21 cellular contexts compared by ENCODE assay signal in genomic region chrX:82163701-82164100, GRCh38.
DNase-seq lines count a peak whose midpoint lies in the region; ATAC-seq and TF ChIP-seq lines count a peak whose summit lies in the region.
"Had no signal": no experiment of that assay in that cellular context is flagged by ENCODE, and none has a peak within 500 bp of the region (broad histone marks: within the 10 kb centered on the region; RNA-seq: fewer than 3 reads in every experiment).

No MANE protein-coding gene starts in this region.

- peak; percentile 0 for DNase-seq in AG10803 (ENCODE audit: low read depth)
- DNase-seq in PC-3 = peak; percentile 60
- peak; percentile 17 for DNase-seq in epidermal melanocyte (ENCODE audit: insufficient read length, low spot score)
- DNase-seq in kidney tubule cell (ENCODE audit: low spot score) = peak; percentile 11
- DNase-seq in SIG-M5 treated with dmso at 0.1 percent for 504 hours (lab: John Stamatoyannopoulos, UW; ENCODE audit: unreplicated experiment) = no peak
- no peak for DNase-seq in testis
- DNase-seq in mesenteric fat pad (ENCODE audit: low spot score) = no peak
- DNase-seq: 8988T; ACHN; H9; HFFc6; KBM-7; MM.1S; NCI-H2029; NCI-H446 treated with DMSO at 0.1 percent for 48 hours; NCI-H526; NCI-H82; NK-92 treated with Interleukin-12 subunit alpha and Interleukin-12 subunit beta, amount 100 ng/mL, for 24 hours; SHP77 had no signal

- no peak overlapping the region for H3K4me2 ChIP-seq in PC-3 (ENCODE audit: low read length)
- H3K4me2 ChIP-seq: GM23338 had no signal

- no peak for TF ChIP-seq POLR2A in testis (IDR thresholded peaks at IDR 0.05)

- no peaks in the 10 kb centered on the region for H4K20me1 ChIP-seq in PC-3 (ENCODE audit: low read length)

- H3K27me3 ChIP-seq in PC-3 (ENCODE audit: low read length) = no peaks in the 10 kb centered on the region
- no peaks in the 10 kb centered on the region for H3K27me3 ChIP-seq in testis

- no peaks in the 10 kb centered on the region for H3K9me2 ChIP-seq in PC-3 (replicated peaks; ENCODE audit: low read length)

- POLR2A ChIA-PET in PC-3 (lab: Charles Lee; ENCODE audit: unreplicated experiment) = no interaction called here

- H3K79me2 ChIP-seq in PC-3 (ENCODE audit: low read length) = no peaks in the 10 kb centered on the region

- H3K36me3 ChIP-seq in PC-3 (ENCODE audit: low read depth, low read length) (no peaks in the 10 kb centered on the region), testis (ENCODE audit: low read depth, missing control alignments) (no peaks in the 10 kb centered on the region)

- 0 out of 2 replicates have a peak overlapping the region, but pooled peaks have one; percentile 22 for H3K27ac ChIP-seq in PC-3 (ENCODE audit: low read length)
- no peak overlapping the region for H3K27ac ChIP-seq in testis
- H3K27ac ChIP-seq: RWPE1 had no signal

- intact Hi-C loops in PC-3 (cut with micrococcal nuclease) (no loop called here), testis (cut with DNase I; ENCODE audit: low total_unique reads) (no loop called here)

- no peaks in the 10 kb centered on the region for H3F3A ChIP-seq in PC-3 (ENCODE audit: low read length, unreplicated experiment)

- H3K4me1 ChIP-seq in PC-3 (ENCODE audit: insufficient read depth, low read length) (no peaks in the 10 kb centered on the region), testis (no peaks in the 10 kb centered on the region)

- H3K9me3 ChIP-seq in PC-3 (ENCODE audit: low read length) = no peaks in the 10 kb centered on the region
- H3K9me3 ChIP-seq in testis = no peaks in the 10 kb centered on the region

- ATAC-seq in PC-3 = peak; percentile 24
- ATAC-seq: GM23338 had no signal

- no peak overlapping the region for H3K9ac ChIP-seq in PC-3 (ENCODE audit: low read length)

- TF ChIP-seq CTCF in AG10803 (conservative IDR thresholded peaks at IDR 0.05; ENCODE audit: low read length) = no peak
- no peak for TF ChIP-seq CTCF in PC-3 (conservative IDR thresholded peaks at IDR 0.05; ENCODE audit: low read depth, low read length)
- no peak for TF ChIP-seq CTCF in testis (IDR thresholded peaks at IDR 0.05)

- CTCF ChIA-PET in PC-3 (lab: Charles Lee) = interaction anchor here (0.5 kb wide), 1 partner anchor 79 kb away, joined by 5 read pairs; no protein-coding TSS in a partner anchor

- H3K4me3 ChIP-seq in AG10803 (ENCODE audit: low read length) (no peak overlapping the region), PC-3 (ENCODE audit: low read length) (no peak overlapping the region), testis (no peak overlapping the region)
- H3K4me3 ChIP-seq: GM23338 had no signal

- H2AFZ ChIP-seq in PC-3 (ENCODE audit: low read length) = no peak overlapping the region
- H2AFZ ChIP-seq: GM23338 had no signal

- BruUV-seq in PC-3 (replicated peaks; lab: Mats Ljungman, UMichigan) = no TSS peak

Comparison
In these comparisons a context has a peak if more than half of its experiments do, and no peak if none do; other contexts are left out.
1. DNase-seq: peak in AG10803 (single experiment), PC-3 (single experiment), epidermal melanocyte (single experiment) and kidney tubule cell (single experiment); none in SIG-M5 treated with dmso at 0.1 percent for 504 hours (single experiment), testis (single experiment) and mesenteric fat pad (single experiment).